ENCODE assay signal across 1 cellular context in the genomic region with DNA sequence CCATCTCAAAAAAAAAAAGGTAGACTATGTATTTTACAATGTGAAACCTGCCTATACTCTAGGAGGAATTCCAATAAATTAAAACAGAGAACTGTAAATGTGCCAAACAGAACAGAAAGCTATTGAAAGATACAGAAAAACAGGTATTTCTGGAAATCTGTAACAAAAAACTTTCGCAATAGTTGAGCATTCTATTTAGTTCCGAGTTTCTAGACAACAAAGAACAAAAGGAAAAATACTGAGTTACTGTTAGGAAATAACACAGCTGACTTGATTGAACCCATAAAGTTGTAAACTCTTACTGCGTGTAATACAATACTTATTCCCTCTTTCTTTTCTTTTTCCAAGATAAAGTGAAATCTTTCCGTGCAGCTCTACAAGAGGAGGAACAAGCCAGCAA.
TF ChIP-seq lines count a peak whose summit lies in the region.

No MANE protein-coding gene starts in this region.

TF ChIP-seq in K562, 482 proteins besides CTCF, POLR2A, EP300 and RAD21 (continued from another document):
- TF ChIP-seq, protein P1, sequence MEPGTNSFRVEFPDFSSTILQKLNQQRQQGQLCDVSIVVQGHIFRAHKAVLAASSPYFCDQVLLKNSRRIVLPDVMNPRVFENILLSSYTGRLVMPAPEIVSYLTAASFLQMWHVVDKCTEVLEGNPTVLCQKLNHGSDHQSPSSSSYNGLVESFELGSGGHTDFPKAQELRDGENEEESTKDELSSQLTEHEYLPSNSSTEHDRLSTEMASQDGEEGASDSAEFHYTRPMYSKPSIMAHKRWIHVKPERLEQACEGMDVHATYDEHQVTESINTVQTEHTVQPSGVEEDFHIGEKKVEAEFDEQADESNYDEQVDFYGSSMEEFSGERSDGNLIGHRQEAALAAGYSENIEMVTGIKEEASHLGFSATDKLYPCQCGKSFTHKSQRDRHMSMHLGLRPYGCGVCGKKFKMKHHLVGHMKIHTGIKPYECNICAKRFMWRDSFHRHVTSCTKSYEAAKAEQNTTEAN (CRISPR knock-in tag; IDR thresholded peaks at IDR 0.05): no peak
- TF ChIP-seq PTTG1 (tag; IDR thresholded peaks at IDR 0.05; ENCODE audit: low read depth) (no peak), HDGF (IDR thresholded peaks at IDR 0.05) (no peak), CHCHD3 (CRISPR knock-in tag; IDR thresholded peaks at IDR 0.05) (no peak), ZNF316 (IDR thresholded peaks at IDR 0.05) (no peak), ATF1 (CRISPR knock-in tag; IDR thresholded peaks at IDR 0.05) (no peak), ATF1 (tag; IDR thresholded peaks at IDR 0.05) (no peak)
- TF ChIP-seq, protein P2, sequence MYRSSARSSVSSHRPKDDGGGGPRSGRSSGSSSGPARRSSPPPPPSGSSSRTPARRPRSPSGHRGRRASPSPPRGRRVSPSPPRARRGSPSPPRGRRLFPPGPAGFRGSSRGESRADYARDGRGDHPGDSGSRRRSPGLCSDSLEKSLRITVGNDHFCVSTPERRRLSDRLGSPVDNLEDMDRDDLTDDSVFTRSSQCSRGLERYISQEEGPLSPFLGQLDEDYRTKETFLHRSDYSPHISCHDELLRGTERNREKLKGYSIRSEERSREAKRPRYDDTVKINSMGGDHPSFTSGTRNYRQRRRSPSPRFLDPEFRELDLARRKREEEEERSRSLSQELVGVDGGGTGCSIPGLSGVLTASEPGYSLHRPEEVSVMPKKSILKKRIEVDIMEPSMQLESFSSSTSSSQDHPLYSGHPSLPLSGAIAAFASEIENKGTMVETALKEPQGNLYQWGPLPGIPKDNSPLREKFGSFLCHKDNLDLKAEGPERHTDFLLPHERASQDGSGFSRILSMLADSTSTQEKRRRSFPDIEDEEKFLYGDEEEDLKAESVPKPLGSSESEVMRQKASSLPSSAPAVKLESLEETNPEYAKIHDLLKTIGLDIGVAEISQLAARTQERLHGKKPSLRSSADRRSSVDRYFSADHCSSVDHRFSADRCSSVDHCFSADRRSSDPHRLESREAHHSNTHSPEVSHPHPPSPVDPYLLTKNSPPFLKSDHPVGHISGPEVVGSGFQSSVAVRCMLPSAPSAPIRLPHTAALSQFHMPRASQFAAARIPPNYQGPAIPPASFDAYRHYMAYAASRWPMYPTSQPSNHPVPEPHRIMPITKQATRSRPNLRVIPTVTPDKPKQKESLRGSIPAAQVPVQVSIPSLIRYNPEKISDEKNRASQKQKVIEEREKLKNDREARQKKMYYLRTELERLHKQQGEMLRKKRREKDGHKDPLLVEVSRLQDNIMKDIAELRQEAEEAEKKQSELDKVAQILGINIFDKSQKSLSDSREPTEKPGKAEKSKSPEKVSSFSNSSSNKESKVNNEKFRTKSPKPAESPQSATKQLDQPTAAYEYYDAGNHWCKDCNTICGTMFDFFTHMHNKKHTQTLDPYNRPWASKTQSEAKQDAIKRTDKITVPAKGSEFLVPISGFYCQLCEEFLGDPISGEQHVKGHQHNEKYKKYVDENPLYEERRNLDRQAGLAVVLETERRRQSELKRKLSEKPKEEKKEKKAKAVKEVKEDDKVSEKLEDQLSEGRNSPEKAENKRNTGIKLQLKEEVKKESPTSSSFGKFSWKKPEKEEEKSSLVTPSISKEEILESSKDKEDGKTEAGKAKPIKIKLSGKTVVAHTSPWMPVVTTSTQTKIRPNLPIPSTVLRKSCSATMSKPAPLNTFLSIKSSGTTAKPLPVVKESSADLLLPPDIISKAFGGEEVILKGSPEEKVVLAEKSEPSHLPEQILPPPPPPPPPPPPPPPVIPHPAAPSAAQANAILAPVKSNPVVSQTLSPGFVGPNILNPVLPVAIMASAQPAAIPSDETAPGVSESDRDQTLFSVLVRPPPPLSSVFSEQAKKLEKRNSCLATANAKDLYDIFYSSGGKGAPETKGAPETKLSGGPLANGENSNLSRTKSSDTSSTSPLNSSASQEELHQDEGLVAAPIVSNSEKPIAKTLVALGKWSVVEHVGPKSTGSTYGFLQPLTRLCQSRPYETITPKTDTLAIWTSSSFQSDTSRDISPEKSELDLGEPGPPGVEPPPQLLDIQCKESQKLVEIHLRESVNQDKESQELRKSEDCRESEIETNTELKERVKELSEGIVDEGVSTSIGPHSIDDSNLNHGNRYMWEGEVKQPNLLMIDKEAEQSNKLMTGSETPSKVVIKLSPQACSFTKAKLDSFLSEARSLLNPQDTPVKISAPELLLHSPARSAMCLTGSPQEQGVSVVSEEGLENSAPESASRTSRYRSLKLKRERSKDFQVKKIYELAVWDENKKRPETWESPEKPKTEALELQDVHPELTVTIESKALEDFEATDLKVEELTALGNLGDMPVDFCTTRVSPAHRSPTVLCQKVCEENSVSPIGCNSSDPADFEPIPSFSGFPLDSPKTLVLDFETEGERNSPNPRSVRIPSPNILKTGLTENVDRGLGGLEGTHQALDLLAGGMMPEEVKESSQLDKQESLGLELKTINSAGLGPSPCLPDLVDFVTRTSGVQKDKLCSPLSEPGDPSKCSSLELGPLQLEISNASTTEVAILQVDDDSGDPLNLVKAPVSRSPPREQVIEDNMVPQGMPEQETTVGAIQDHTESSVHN (IDR thresholded peaks at IDR 0.05; ENCODE audit: borderline replicate concordance in 1 of 2, low read depth in 1 of 2): no peak
